23 cellular contexts compared by ENCODE assay signal in the genomic region with DNA sequence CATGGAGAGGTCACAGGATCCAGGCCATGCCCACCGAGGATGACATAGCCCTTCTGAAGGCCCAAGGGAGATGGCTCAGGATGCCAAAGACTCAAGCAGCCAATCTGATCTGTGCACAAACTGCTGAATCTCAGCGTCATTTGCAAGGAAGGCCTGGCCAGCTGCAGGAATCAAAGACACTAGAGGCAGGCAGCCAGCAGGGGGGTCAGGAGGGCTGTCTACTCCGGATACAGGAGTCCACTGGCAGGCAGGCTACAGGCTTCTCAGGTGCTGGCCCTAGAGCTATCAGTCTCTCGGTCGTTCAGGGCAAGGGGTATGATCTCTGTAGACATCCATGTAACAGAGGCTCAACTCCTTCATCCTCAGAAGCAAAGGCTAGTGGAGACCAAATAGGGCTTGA.
"Had no signal": no experiment of that assay in that cellular context is flagged by ENCODE, and none has a peak within 500 bp of the region (broad histone marks: within the 10 kb centered on the region; RNA-seq: fewer than 3 reads in every experiment).

No MANE protein-coding gene starts in this region.

- H3K4me3 ChIP-seq: MG63, SJSA1, SK-N-MC had no signal

- H3K27ac ChIP-seq: RWPE1, SJSA1, SK-N-MC had no signal

- H3K36me3 ChIP-seq: MG63, SJSA1 had no signal

- H3K27me3 ChIP-seq: MG63, SJSA1 had no signal

- DNase-seq: IMR-90; Karpas-422; KG1; MG63; NCI-H1092; NCI-H1105 treated with DMSO at 0.1 percent for 48 hours; NCI-H1417 treated with DMSO at 0.1 percent for 48 hours; NCI-H1694 treated with DMSO at 0.1 percent for 48 hours; NCI-H1930; NCI-H2107; NCI-H226; NCI-H446; NCI-H510A; NCI-H524 treated with DMSO at 0.1 percent for 48 hours; NCI-H69; NK-92 treated with Interleukin-12 subunit alpha and Interleukin-12 subunit beta, amount 100 ng/mL, for 24 hours; PC-3; SIG-M5 had no signal

- FAIRE-seq: HepG2 had no signal

- H3K9me3 ChIP-seq: MG63 had no signal

- H3K4me1 ChIP-seq: SJSA1 had no signal

- ATAC-seq: HepG2, Panc1, PC-3 had no signal
